ENCODE assay signal across 8 cellular contexts in the genomic region with DNA sequence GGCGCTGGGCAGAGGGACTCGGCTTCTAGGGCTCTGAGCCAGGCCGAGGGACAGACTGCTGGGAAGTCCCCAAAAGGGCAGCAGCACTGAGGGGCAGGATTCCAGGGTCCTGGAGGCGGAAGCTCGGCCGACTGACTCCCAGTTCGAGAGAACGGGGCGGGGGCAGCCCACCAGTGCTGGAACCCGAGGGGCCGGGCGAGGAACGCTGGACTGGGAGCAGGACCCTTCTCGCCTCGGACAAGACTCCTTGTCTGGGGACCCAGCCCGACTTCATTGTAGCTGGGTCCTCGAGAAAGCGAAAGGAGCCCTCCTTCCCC. TPM values are rescaled to one million over a fixed set of nuclear protein-coding genes. Genes with fewer than 3 reads are reported as not detected.
DNase-seq lines count a peak whose midpoint lies in the region; ATAC-seq, FAIRE-seq and TF ChIP-seq lines count a peak whose summit lies in the region.

No MANE protein-coding gene starts in this region.

- no peaks in the 10 kb centered on the region for H3K27me3 Mint-ChIP-seq in T-cell

- DNase-seq in T-cell = no peak
- DNase-seq in small intestine = no peak
- no peak for DNase-seq in SIG-M5 (lab: John Stamatoyannopoulos, UW)
- no peak for DNase-seq in NCI-H2171 treated with DMSO at 0.1 percent for 48 hours (lab: John Stamatoyannopoulos, UW)
- no peak for DNase-seq in NCI-H82 (lab: John Stamatoyannopoulos, UW)
- no peak for DNase-seq in MV-4-11 (lab: John Stamatoyannopoulos, UW)

- peak overlapping the region; percentile 88 to 92 (median 91) for H3K4me3 Mint-ChIP-seq in T-cell

- H3K9me3 Mint-ChIP-seq in T-cell = no peaks in the 10 kb centered on the region

- H3K4me3 ChIP-seq in gastroesophageal sphincter (peak overlapping the region; percentile 64 to 96), small intestine (ENCODE audit: low read depth in 1 of 2, low read length in 2 of 2) (peak overlapping the region; percentile 81 to 84)

- peaks cover 0 to 30% of the 10 kb centered on the region in 2 donors for H3K36me3 ChIP-seq in gastroesophageal sphincter
- H3K36me3 ChIP-seq in small intestine (ENCODE audit: control insufficient read depth in 2 of 2, insufficient read depth in 2 of 2, low read length in 2 of 2) = no peaks in the 10 kb centered on the region

- H3K9me3 ChIP-seq in gastroesophageal sphincter = no peaks in the 10 kb centered on the region
- H3K9me3 ChIP-seq in small intestine (ENCODE audit: control insufficient read depth, low read depth) = no peaks in the 10 kb centered on the region

- TF ChIP-seq EP300 in gastroesophageal sphincter (IDR thresholded peaks at IDR 0.05) = no peak

- H3K27ac Mint-ChIP-seq in T-cell = peak overlapping the region; percentile 89 to 96

- POLR2A ChIA-PET in T-cell (lab: Charles Lee) = interaction anchor here in 1 of 2 donors (2.0 kb wide), 1 partner anchor 21 kb away, joined by 7 read pairs; a partner anchor contains a TSS

- TF ChIP-seq POLR2A in gastroesophageal sphincter (IDR thresholded peaks at IDR 0.05) = no peak

- peak overlapping the region; percentile 82 to 99 (median 96) for H3K27ac ChIP-seq in gastroesophageal sphincter
- peak overlapping the region; percentile 86 to 90 for H3K27ac ChIP-seq in small intestine (ENCODE audit: low read depth in 1 of 2, low read length in 1 of 2)

- peaks cover 7% of the 10 kb centered on the region for H3K36me3 Mint-ChIP-seq in T-cell

- 0% methylated on average over 1 of the region's 18 CpGs; no CpG with 5 or more reads in 1 of the 2 donors for WGBS in gastroesophageal sphincter (ENCODE audit: low coverage in 1 of 2), 2 donors
- 0 to 1% (median 1%) methylated on average over 17 to 18 of the region's 18 CpGs for WGBS in small intestine, 3 donors

- CTCF ChIA-PET in T-cell (lab: Charles Lee) = interaction anchor here in 1 of 2 donors (1.6 kb wide), 2 partner anchors 20 to 48 kb away, joined by 7 read pairs; a partner anchor contains a TSS

- FAIRE-seq in small intestine (lab: Jason Lieb, UNC) = no peak

- TF ChIP-seq CTCF in gastroesophageal sphincter (IDR thresholded peaks at IDR 0.05) = no peak

- H3K27me3 ChIP-seq in gastroesophageal sphincter = no peaks in the 10 kb centered on the region
- H3K27me3 ChIP-seq in small intestine (ENCODE audit: control insufficient read depth in 2 of 2, insufficient read depth in 2 of 2, low read length in 2 of 2) = no peaks in the 10 kb centered on the region

- ATAC-seq in GM21737 (IDR thresholded peaks at IDR 0.05; ENCODE audit: unreplicated experiment) (peak; percentile 9), T-cell (replicated peaks in 1 of 4) (peak in 3 of 4 experiments; percentile 12 to 17 (median 17)), gastroesophageal sphincter (peak; percentile 17)

- H3K4me1 ChIP-seq in gastroesophageal sphincter = peaks cover 0 to 38% (median 16%) of the 10 kb centered on the region in 3 donors
- H3K4me1 ChIP-seq in small intestine (ENCODE audit: control insufficient read depth in 2 of 2, insufficient read depth in 1 of 2, low read depth in 1 of 2, low read length in 1 of 2) = peaks cover 5 to 16% of the 10 kb centered on the region in 2 donors

- peaks cover 37 to 42% (median 40%) of the 10 kb centered on the region in 3 donors for H3K4me1 Mint-ChIP-seq in T-cell

RNA-seq across cellular contexts. Expression of a gene that starts 0.2 kb away (rescaled TPM):
- total RNA-seq in T-cell = 10 to 100 TPM; 59.8 to 82.8 (median 72.0) TPM
- 10 to 100 TPM; 16.7 to 50.0 (median 26.1) TPM for total RNA-seq in gastroesophageal sphincter
- polyA plus RNA-seq in small intestine = 10 to 100 TPM; 47.2 to 93.7 (median 70.0) TPM

RNA-seq across cellular contexts. Expression of a gene that starts 9.6 kb away (rescaled TPM):
- total RNA-seq in T-cell = under 1 TPM in 2 of 5 donors, not detected in 3; 0.38 to 0.43 TPM
- total RNA-seq in gastroesophageal sphincter = 1 to 10 TPM in 2 of 4 donors, under 1 TPM in 1, not detected in 1; 0.93 to 4.4 (median 3.8) TPM
- 1 to 10 TPM; 2.1 to 4.9 (median 4.0) TPM for polyA plus RNA-seq in small intestine

RNA-seq across cellular contexts. Expression of a gene that starts 10.0 kb away (rescaled TPM):
- total RNA-seq in T-cell (10 to 100 TPM; 15.3 to 37.9 (median 28.5) TPM), gastroesophageal sphincter (100 to 1,000 TPM; 147 to 302 (median 180) TPM)
- 100 to 1,000 TPM in 1 of 3 donors, 10 to 100 TPM in 2; 72.7 to 141 (median 92.4) TPM for polyA plus RNA-seq in small intestine

RNA-seq across cellular contexts. Expression of a gene that starts 20.1 kb away (rescaled TPM):
- total RNA-seq in T-cell (10 to 100 TPM; 36.4 to 65.6 (median 55.8) TPM), gastroesophageal sphincter (10 to 100 TPM; 35.1 to 77.5 (median 55.2) TPM)
- polyA plus RNA-seq in small intestine = 100 to 1,000 TPM in 1 of 3 donors, 10 to 100 TPM in 2; 77.6 to 101 (median 82.4) TPM

RNA-seq across cellular contexts. Expression of a gene that starts 36.8 kb away (rescaled TPM):
- total RNA-seq in T-cell = 10 to 100 TPM; 31.0 to 38.4 (median 36.3) TPM
- total RNA-seq in gastroesophageal sphincter = 10 to 100 TPM in 2 of 4 donors, 1 to 10 TPM in 2; 1.5 to 16.2 (median 7.6) TPM
- polyA plus RNA-seq in small intestine = 10 to 100 TPM; 10.7 to 98.0 (median 25.9) TPM
